Comparison of ENCODE assay signal across 12 cellular contexts in genomic region chr17:1560582-1561170, GRCh38. TPM values are rescaled to one million over a fixed set of nuclear protein-coding genes. Genes with fewer than 3 reads are reported as not detected.
DNase-seq lines count a peak whose midpoint lies in the region; ATAC-seq, FAIRE-seq and TF ChIP-seq lines count a peak whose summit lies in the region.
"Had no signal": no experiment of that assay in that cellular context is flagged by ENCODE, and none has a peak within 500 bp of the region (broad histone marks: within the 10 kb centered on the region; RNA-seq: fewer than 3 reads in every experiment).

No MANE protein-coding gene starts in this region.

- peaks cover 10 to 33% of the 10 kb centered on the region in 2 experiments; a peak in 2 of 3 replicates for H3K36me3 ChIP-seq in HEK293 (ENCODE audit: control insufficient read depth in 2 of 2, insufficient read depth in 1 of 2, low read length in 2 of 2)
- peaks cover 0 to 6% of the 10 kb centered on the region in 2 experiments; a peak in 2 of 4 replicates for H3K36me3 ChIP-seq in GM12878 (ENCODE audit: control insufficient read depth in 2 of 2, insufficient read depth in 2 of 2, low read length in 1 of 2)
- H3K36me3 ChIP-seq in mesodermal cell (ENCODE audit: control insufficient read depth, insufficient read depth, low read length) = peaks cover 38% of the 10 kb centered on the region

- peak overlapping the region; percentile 81 for H3K27ac ChIP-seq in 22Rv1
- no peak overlapping the region for H3K27ac ChIP-seq in HEK293 (ENCODE audit: extremely low read depth, low read depth, low read length)
- no peak overlapping the region for H3K27ac ChIP-seq in GM12878 (ENCODE audit: control insufficient read depth, insufficient read depth)
- no peak overlapping the region for H3K27ac ChIP-seq in mesodermal cell (ENCODE audit: low read depth, low read length, severe bottlenecking)
- H3K27ac ChIP-seq: HL-60 had no signal

- DNase-seq in GM12878 (ENCODE audit: low read depth, low spot score) = no peak
- no peak for DNase-seq in EL
- DNase-seq in cerebellar cortex (ENCODE audit: low spot score) = no peak
- DNase-seq in NCI-H187 (lab: John Stamatoyannopoulos, UW) = no peak
- DNase-seq: DMS 273 treated with DMSO at 0.1 percent for 48 hours, NCI-H526, upper lobe of right lung had no signal

- H3K4me1 ChIP-seq in HEK293 (ENCODE audit: control insufficient read depth, insufficient read depth, low read length) (peaks cover 6% of the 10 kb centered on the region), GM12878 (ENCODE audit: control insufficient read depth, insufficient read depth, low read length) (peaks cover 26% of the 10 kb centered on the region), mesodermal cell (ENCODE audit: control insufficient read depth, insufficient read depth, low read length, poor library complexity, severe bottlenecking) (peaks cover 17% of the 10 kb centered on the region)

- no peaks in the 10 kb centered on the region for H3K9me3 ChIP-seq in HEK293 (ENCODE audit: control insufficient read depth, insufficient read depth, low read depth, low read length)
- H3K9me3 ChIP-seq in GM12878 (replicated peaks; ENCODE audit: control insufficient read depth, insufficient read depth, low read length) = no peaks in the 10 kb centered on the region
- no peaks in the 10 kb centered on the region for H3K9me3 ChIP-seq in mesodermal cell (ENCODE audit: control insufficient read depth, low read length)
- H3K9me3 ChIP-seq: upper lobe of right lung had no signal

- no peak for TF ChIP-seq RAD21 in GM12878 (IDR thresholded peaks at IDR 0.05; ENCODE audit: insufficient read depth, low read depth, low read length)

- RAD21 ChIA-PET in GM12878 (lab: Charles Lee; ENCODE audit: unreplicated experiment) = interaction anchor here (0.8 kb wide), 1 partner anchor 70 kb away, joined by 4 read pairs; no protein-coding TSS in a partner anchor

- peak overlapping the region; percentile 96 for H3K4me2 ChIP-seq in GM12878 (ENCODE audit: control insufficient read depth, insufficient read depth)

- ATAC-seq in GM12878 (no peak), GM18870 (IDR thresholded peaks at IDR 0.05; ENCODE audit: unreplicated experiment) (no peak)
- ATAC-seq: upper lobe of right lung had no signal

- no peak overlapping the region for H2AFZ ChIP-seq in GM12878 (ENCODE audit: control insufficient read depth, low read depth, low read length)

- H3K9ac ChIP-seq in GM12878 (ENCODE audit: control insufficient read depth, insufficient read depth, low read length) = no peak overlapping the region

- BruUV-seq in GM12878 (replicated peaks; lab: Mats Ljungman, UMichigan) = TSS peak; percentile 46

- TF ChIP-seq CTCF in 22Rv1 (IDR thresholded peaks at IDR 0.05) = no peak
- TF ChIP-seq CTCF in HEK293 (tag by site-specific recombination; IDR thresholded peaks at IDR 0.05) = no peak
- TF ChIP-seq CTCF in GM12878 (IDR thresholded peaks at IDR 0.05 in 2 of 3, conservative IDR thresholded peaks at IDR 0.05 in 1 of 3; ENCODE audit: control insufficient read depth in 2 of 3, extremely low read depth in 1 of 3, insufficient read depth in 1 of 3, low read depth in 3 of 3, low read length in 3 of 3) = no peak

- intact Hi-C loops in GM12878 (cut with micrococcal nuclease; ENCODE audit: unreplicated experiment) = loop anchor here (5.0 kb wide), 1 partner anchor 157 kb away; no protein-coding TSS in a partner anchor

- no peak for FAIRE-seq in GM12878 (lab: Jason Lieb, UNC)

- in situ Hi-C loops in GM12878 (cut with MboI) = no loop called here

- CTCF ChIA-PET in HEK293 (lab: Yijun Ruan, JAX) (interaction anchor here (0.5 to 1.5 kb wide), 5 partner anchors 14 to 230 kb away, joined by 3 to 6 read pairs (median 6); no protein-coding TSS in a partner anchor), GM12878 (lab: Yijun Ruan, JAX) (interaction anchor here (0.6 to 1.6 kb wide), 5 partner anchors 13 to 195 kb away, joined by 3 to 8 read pairs (median 5); partner anchors contain the start of gene INPP5K)

- SMC1A ChIA-PET in GM12878 (lab: Charles Lee; ENCODE audit: uncharacterized antibody, unreplicated experiment) = interaction anchor here (1.1 to 1.8 kb wide), 2 partner anchors 47 to 70 kb away, joined by 4 to 7 read pairs; no protein-coding TSS in a partner anchor

- POLR2A ChIA-PET in HEK293 (lab: Yijun Ruan, JAX) (interaction anchor here (0.5 to 1.2 kb wide), 2 partner anchors 154 to 161 kb away, joined by 3 to 6 read pairs; partner anchors contain the start of gene YWHAE), GM12878 (lab: Charles Lee) (interaction anchor here (1.1 to 1.3 kb wide), 2 partner anchors 44 to 47 kb away, joined by 3 read pairs; partner anchors contain the start of gene INPP5K)

- TF ChIP-seq EP300 in GM12878 (IDR thresholded peaks at IDR 0.05; ENCODE audit: borderline replicate concordance in 1 of 2, control insufficient read depth in 1 of 2, low read depth in 2 of 2, low read length in 2 of 2) = no peak

- H3K79me2 ChIP-seq in GM12878 (ENCODE audit: control insufficient read depth, insufficient read depth, low read length) = peaks cover 46% of the 10 kb centered on the region

- peak overlapping the region; percentile 0 for H3K4me3 ChIP-seq in HEK293 (ENCODE audit: low read depth, low read length)
- peak overlapping the region; percentile 86 for H3K4me3 ChIP-seq in GM12878
- peak overlapping the region; percentile 78 for H3K4me3 ChIP-seq in mesodermal cell (ENCODE audit: extremely low read depth, insufficient read depth, low read length, poor library complexity, severe bottlenecking)

- no peak for TF ChIP-seq POLR2A in GM12878 (IDR thresholded peaks at IDR 0.05; ENCODE audit: low read depth, low read length)

- peaks cover 6% of the 10 kb centered on the region; the same call in 1 of the 2 replicates for H4K20me1 ChIP-seq in GM12878 (ENCODE audit: control insufficient read depth, insufficient read depth)

- WGBS in GM12878 (ENCODE audit: insufficient coverage, insufficient replicate concordance, low lambda C conversion rate, missing lambda C conversion rate) = 88% methylated on average over 7 of the region's 7 CpGs
- WGBS in mesodermal cell (ENCODE audit: insufficient coverage in 2 of 2), 2 experiments = 96 to 97% methylated on average over 5 of the region's 7 CpGs

- H3K27me3 ChIP-seq in GM12878 (replicated peaks in 1 of 2; ENCODE audit: control insufficient read depth in 2 of 2, insufficient read depth in 2 of 2, low read length in 1 of 2) = no peaks in the 10 kb centered on the region
- H3K27me3 ChIP-seq: upper lobe of right lung had no signal

TF ChIP-seq in GM12878, 131 proteins besides CTCF, POLR2A, EP300 and RAD21 (continues in another document):
- no peak for TF ChIP-seq SMARCA5 (IDR thresholded peaks at IDR 0.05)
- TF ChIP-seq PAX8 (IDR thresholded peaks at IDR 0.05) = no peak

RNA-seq across cellular contexts. Expression of gene PITPNA, which starts 1.9 kb away (rescaled TPM):
- 25.6 and 31.4 TPM in 2 replicates for total RNA-seq in GM12878 (2013; cell fraction: nucleolus; rRNA removed)
- 24.6 and 24.8 TPM in 2 replicates for total RNA-seq in GM12878 (2014; rRNA removed)
- 19.7 and 21.0 TPM in 2 replicates for total RNA-seq in GM12878 (2014; rRNA removed; fragmentation: Illumina TruSeq; extraction: Trizol)
- 62.8 and 65.4 TPM in 2 replicates for total RNA-seq in GM12878 (2021)
- 25.9 TPM for polyA plus RNA-seq in GM12878 (2011; ENCODE audit: low read depth)
- polyA plus RNA-seq in GM12878 (2011; rRNA removed) = 45.6 and 58.4 TPM in 2 replicates
- 38.9 and 40.8 TPM in 2 replicates for polyA plus RNA-seq in GM12878 (2011; cell fraction: cytosol; rRNA removed)
- polyA plus RNA-seq in GM12878 (2011; cell fraction: nucleus; rRNA removed) = 21.5 and 27.6 TPM in 2 replicates
- polyA plus RNA-seq in GM12878 (2012) = 27.0 and 28.6 TPM in 2 replicates
- polyA plus RNA-seq in GM12878 (2014; fragmentation: Illumina TruSeq; extraction: Trizol) = 67.3 and 88.1 TPM in 2 replicates
- 10 to 100 TPM; 11.0 to 14.6 TPM for polyA plus RNA-seq in GM12878 (2014; fragmentation: Nextera tagmentation; extraction: Ambion mirVana)
- 50.4 and 51.8 TPM in 2 replicates for polyA plus RNA-seq in GM12878 (2014; rRNA removed)
- polyA plus RNA-seq in GM12878 (2016; fragmentation: Nextera tagmentation; extraction: Ambion mirVana) = 10 to 100 TPM in 1 of 2 experiments, 1 to 10 TPM in 1; 5.2 to 41.7 TPM
- 21.1 and 21.3 TPM in 2 replicates for polyA minus RNA-seq in GM12878 (2011; rRNA and poly(A)+ RNA removed)
- polyA minus RNA-seq in GM12878 (2011; cell fraction: cytosol; rRNA and poly(A)+ RNA removed) = 9.2 and 10.2 TPM in 2 replicates
- 2.1 and 4.8 TPM in 2 replicates for polyA minus RNA-seq in GM12878 (2011; cell fraction: nucleus; rRNA and poly(A)+ RNA removed)
- 57.0 TPM for polyA plus RNA-seq in mesodermal cell (2013, experiment 1 of 2)
- polyA plus RNA-seq in mesodermal cell (2013, experiment 2 of 2) = 54.2 TPM

RNA-seq across cellular contexts. Expression of gene INPP5K, which starts 44.3 kb away (rescaled TPM):
- total RNA-seq in GM12878 (2013; cell fraction: nucleolus; rRNA removed) = 15.8 and 18.2 TPM in 2 replicates
- total RNA-seq in GM12878 (2014; rRNA removed) = 28.9 and 33.9 TPM in 2 replicates
- 11.1 and 11.7 TPM in 2 replicates for total RNA-seq in GM12878 (2014; rRNA removed; fragmentation: Illumina TruSeq; extraction: Trizol)
- total RNA-seq in GM12878 (2021) = 20.5 and 23.1 TPM in 2 replicates
- polyA plus RNA-seq in GM12878 (2011; ENCODE audit: low read depth) = 20.9 TPM
- 22.4 and 29.0 TPM in 2 replicates for polyA plus RNA-seq in GM12878 (2011; rRNA removed)
- 25.8 and 27.6 TPM in 2 replicates for polyA plus RNA-seq in GM12878 (2011; cell fraction: cytosol; rRNA removed)
- polyA plus RNA-seq in GM12878 (2011; cell fraction: nucleus; rRNA removed) = 37.6 and 47.7 TPM in 2 replicates
- 17.1 and 22.6 TPM in 2 replicates for polyA plus RNA-seq in GM12878 (2012)
- 16.3 and 16.4 TPM in 2 replicates for polyA plus RNA-seq in GM12878 (2014; fragmentation: Illumina TruSeq; extraction: Trizol)
- polyA plus RNA-seq in GM12878 (2014; fragmentation: Nextera tagmentation; extraction: Ambion mirVana) = 1 to 10 TPM in 1 of 2 experiments, under 1 TPM in 1; 0.58 to 1.5 TPM
- polyA plus RNA-seq in GM12878 (2014; rRNA removed) = 38.9 and 41.2 TPM in 2 replicates
- 10 to 100 TPM; 23.6 to 26.7 TPM for polyA plus RNA-seq in GM12878 (2016; fragmentation: Nextera tagmentation; extraction: Ambion mirVana)
- polyA minus RNA-seq in GM12878 (2011; rRNA and poly(A)+ RNA removed) = 34.2 and 37.1 TPM in 2 replicates
- 11.6 and 18.7 TPM in 2 replicates for polyA minus RNA-seq in GM12878 (2011; cell fraction: cytosol; rRNA and poly(A)+ RNA removed)
- polyA minus RNA-seq in GM12878 (2011; cell fraction: nucleus; rRNA and poly(A)+ RNA removed) = 16.7 and 31.7 TPM in 2 replicates
- polyA plus RNA-seq in mesodermal cell (2013, experiment 1 of 2) = 23.8 TPM
- polyA plus RNA-seq in mesodermal cell (2013, experiment 2 of 2) = 19.8 TPM

Comparison
In these comparisons a context has a peak if more than half of its experiments do, and no peak if none do; other contexts are left out.
1. H3K4me3 ChIP-seq: peak in every context shown above with its lines; median percentile 86 in GM12878; 78 in mesodermal cell; 0 in HEK293.